Comparison of ENCODE assay signal across 10 cellular contexts in genomic region chr15:92930776-92931175, GRCh38. TPM values are rescaled to one million over a fixed set of nuclear protein-coding genes. Genes with fewer than 3 reads are reported as not detected.
DNase-seq lines count a peak whose midpoint lies in the region; ATAC-seq, FAIRE-seq and TF ChIP-seq lines count a peak whose summit lies in the region.
"Had no signal": no experiment of that assay in that cellular context is flagged by ENCODE, and none has a peak within 500 bp of the region (broad histone marks: within the 10 kb centered on the region; RNA-seq: fewer than 3 reads in every experiment).

No MANE protein-coding gene starts in this region.

- CTCF ChIA-PET in HepG2 (lab: Yijun Ruan, JAX; ENCODE audit: low intra/inter-chr PET ratio, low total read pairs) (no interaction called here), HEK293T (lab: Yijun Ruan, JAX) (no interaction called here)

- no peak overlapping the region for H3K4me2 ChIP-seq in GM23338
- no peak overlapping the region for H3K4me2 ChIP-seq in HepG2 (ENCODE audit: low read depth, low read length)

- H3K36me3 Mint-ChIP-seq in GM23338 (ENCODE audit: low read depth), result peaks cover 91% of the 10 kb centered on the region

- H3K4me1 ChIP-seq in GM23338 (ENCODE audit: insufficient read depth) (no peaks in the 10 kb centered on the region), HepG2 (ENCODE audit: insufficient read depth, low read length) (peaks cover 53% of the 10 kb centered on the region), testis (peaks cover 7% of the 10 kb centered on the region)

- TF ChIP-seq EP300 in HepG2 (IDR thresholded peaks at IDR 0.05; ENCODE audit: low read depth in 2 of 2, low read length in 2 of 2) (no peak), HepG2 (CRISPR knock-in tag; IDR thresholded peaks at IDR 0.05; ENCODE audit: borderline replicate concordance) (no peak)

- TF ChIP-seq CTCF in 22Rv1 (IDR thresholded peaks at IDR 0.05), result no peak
- TF ChIP-seq CTCF in GM23338 (conservative IDR thresholded peaks at IDR 0.05; ENCODE audit: low read depth in 2 of 2), result no peak
- no peak for TF ChIP-seq CTCF in astrocyte of the cerebellum (IDR thresholded peaks at IDR 0.05; ENCODE audit: low read depth, low read length, missing control alignments)
- TF ChIP-seq CTCF in HepG2 (CRISPR knock-in tag; IDR thresholded peaks at IDR 0.05), result no peak
- TF ChIP-seq CTCF in testis (IDR thresholded peaks at IDR 0.05), result no peak

- ATAC-seq in GM23338 (no peak), HepG2 (peak; percentile 24; the same call in 2 of the 3 replicates), HG03095 (IDR thresholded peaks at IDR 0.05; ENCODE audit: unreplicated experiment) (no peak)

- H3K4me3 Mint-ChIP-seq in GM23338, result no peak overlapping the region

- TF ChIP-seq POLR2A in HepG2 (IDR thresholded peaks at IDR 0.05; ENCODE audit: insufficient read depth in 1 of 2, low read depth in 2 of 2, low read length in 2 of 2) (no peak), testis (IDR thresholded peaks at IDR 0.05) (no peak)

- H3K36me3 ChIP-seq in GM23338 (ENCODE audit: insufficient read depth) (peaks cover 63% of the 10 kb centered on the region), HepG2 (replicated peaks in 1 of 2; ENCODE audit: control insufficient read depth in 1 of 2, insufficient read depth in 2 of 2, low read length in 2 of 2) (peaks cover 33 to 83% of the 10 kb centered on the region in 2 experiments), testis (ENCODE audit: low read depth, missing control alignments) (no peaks in the 10 kb centered on the region)

- POLR2A ChIA-PET in HepG2 (lab: Yijun Ruan, JAX), result interaction anchor here (1.1 kb wide), 1 partner anchor 9 kb away, joined by 3 read pairs; no protein-coding TSS in a partner anchor
- POLR2A ChIA-PET in HEK293T (lab: Yijun Ruan, JAX), result no interaction called here

- peaks cover 67% of the 10 kb centered on the region for H3K79me2 ChIP-seq in GM23338 (replicated peaks; ENCODE audit: insufficient read depth)
- H3K79me2 ChIP-seq in HepG2 (ENCODE audit: insufficient read depth, low read length), result peaks cover 66% of the 10 kb centered on the region

- H3K27ac ChIP-seq in 22Rv1 (peak overlapping the region; percentile 7; the same call in 1 of the 2 replicates), GM23338 (ENCODE audit: low read depth) (peak overlapping the region; percentile 63), HepG2 (ENCODE audit: extremely low read length, insufficient read depth, low read length) (peak overlapping the region; percentile 34), testis (no peak overlapping the region)

- H3K9me3 ChIP-seq in HepG2 (ENCODE audit: low read length), result no peaks in the 10 kb centered on the region
- no peaks in the 10 kb centered on the region for H3K9me3 ChIP-seq in testis

- no peaks in the 10 kb centered on the region for H3K9me3 Mint-ChIP-seq in GM23338

- WGBS in HepG2 (ENCODE audit: low lambda C conversion rate), result 54% methylated on average over 1 of the region's 1 CpG
- WGBS in testis, 2 donors, result 14 to 32% methylated on average over 1 of the region's 1 CpG

- H3K9ac ChIP-seq in HepG2 (ENCODE audit: insufficient read depth, low read depth, low read length), result no peak overlapping the region

- no peak overlapping the region for H3K4me3 ChIP-seq in GM23338
- no peak overlapping the region for H3K4me3 ChIP-seq in astrocyte of the cerebellum (ENCODE audit: low read depth, low read length)
- H3K4me3 ChIP-seq in HepG2 (replicated peaks in 1 of 3; ENCODE audit: insufficient read depth in 1 of 3, low read depth in 2 of 3, low read length in 3 of 3), result no peak overlapping the region
- H3K4me3 ChIP-seq in testis, result no peak overlapping the region

- H2AFZ ChIP-seq in GM23338 (no peak overlapping the region), HepG2 (ENCODE audit: low read length) (no peak overlapping the region)

- no TSS peak for BruUV-seq in HepG2 (replicated peaks; lab: Mats Ljungman, UMichigan)

- no peak for FAIRE-seq in HepG2 (lab: Jason Lieb, UNC)

- H3K27me3 Mint-ChIP-seq in GM23338 (ENCODE audit: insufficient read depth, low read depth, poor library complexity), result peaks cover 3% of the 10 kb centered on the region

- in situ Hi-C loops in astrocyte of the cerebellum (cut with HindIII; ENCODE audit: low sequenced_read_pairs), result no loop called here
- in situ Hi-C loops in HepG2 (cut with HindIII; ENCODE audit: extremely low pct_ligation_motif_present, low pct_unique_long_range_greater_than_20kb), result no loop called here

- H3K9me2 ChIP-seq in GM23338 (ENCODE audit: insufficient read depth), result no peaks in the 10 kb centered on the region

- H3K4me1 Mint-ChIP-seq in GM23338, result no peaks in the 10 kb centered on the region

- H4K20me1 ChIP-seq in GM23338 (replicated peaks; ENCODE audit: insufficient read depth) (peaks cover 7% of the 10 kb centered on the region; the same call in 1 of the 2 replicates), HepG2 (ENCODE audit: insufficient read depth, low read length) (no peaks in the 10 kb centered on the region)

- intact Hi-C loops in HepG2 (cut with micrococcal nuclease; ENCODE audit: unreplicated experiment) (no loop called here), testis (cut with DNase I; ENCODE audit: low total_unique reads) (no loop called here)

- no peaks in the 10 kb centered on the region for H3F3A ChIP-seq in GM23338 (replicated peaks; ENCODE audit: low read depth)

- TF ChIP-seq RAD21 in HepG2 (CRISPR knock-in tag; IDR thresholded peaks at IDR 0.05), result no peak

- peak overlapping the region; percentile 85 for H3K27ac Mint-ChIP-seq in GM23338

- DNase-seq in GM23338 (ENCODE audit: low spot score), result no peak
- peak; percentile 68 for DNase-seq in astrocyte of the cerebellum (ENCODE audit: low read depth)
- DNase-seq in HepG2 (ENCODE audit: low spot score), result no peak
- no peak for DNase-seq in testis
- no peak for DNase-seq in COLO668 (lab: John Stamatoyannopoulos, UW; ENCODE audit: unreplicated experiment)
- no peak for DNase-seq in HEK293T (ENCODE audit: extremely low spot score)
- DNase-seq: cerebellar nuclear complex, substantia nigra had no signal

- H3K27me3 ChIP-seq in GM23338 (ENCODE audit: insufficient read depth), result no peaks in the 10 kb centered on the region
- H3K27me3 ChIP-seq in HepG2 (ENCODE audit: control insufficient read depth in 1 of 2, insufficient read depth in 2 of 2, low read length in 2 of 2), result no peaks in the 10 kb centered on the region
- H3K27me3 ChIP-seq in testis, result no peaks in the 10 kb centered on the region

TF ChIP-seq in HepG2, 621 proteins besides CTCF, POLR2A, EP300 and RAD21:
- no peak for TF ChIP-seq PRMT3 (CRISPR knock-in tag; IDR thresholded peaks at IDR 0.05; ENCODE audit: borderline replicate concordance, low read depth)
- TF ChIP-seq RBM22 (optimal IDR thresholded peaks at IDR 0.05; ENCODE audit: low read length), result peak; percentile 24

TF ChIP-seq in HEK293T, 16 proteins besides CTCF, POLR2A, EP300 and RAD21:
- TF ChIP-seq L3MBTL2 (conservative IDR thresholded peaks at IDR 0.05), result no peak

RNA-seq across cellular contexts. Expression of gene CHD2, which starts 30.7 kb away (rescaled TPM):
- total RNA-seq in GM23338 (2014; rRNA removed; shearing (Covaris generic)), result 108 and 119 TPM in 2 replicates
- polyA plus RNA-seq in GM23338 (2016; fragmentation: Nextera tagmentation; extraction: Ambion mirVana) (112 and 130 TPM in 2 replicates), HepG2 (2011; rRNA removed) (54.0 and 71.7 TPM in 2 replicates), testis (ENCODE audit: insufficient read depth, low read depth, low replicate concordance) (64.5 TPM)
- total RNA-seq in HepG2 (2016; rRNA removed; fragmentation: Illumina TruSeq; extraction: Trizol) (47.3 and 54.1 TPM in 2 replicates), testis (100 to 1,000 TPM; 113 to 129 TPM)
- 130 and 158 TPM in 2 replicates for total RNA-seq in HepG2 (2016; cell fraction: cytosol; rRNA removed; fragmentation: Illumina TruSeq; extraction: Trizol; ENCODE audit: low read depth)
- total RNA-seq in HepG2 (2016; cell fraction: insoluble cytoplasmic fraction; rRNA removed; fragmentation: Illumina TruSeq; extraction: Trizol), result 50.1 and 51.1 TPM in 2 replicates
- 43.6 and 53.4 TPM in 2 replicates for total RNA-seq in HepG2 (2016; cell fraction: membrane; rRNA removed; fragmentation: Illumina TruSeq; extraction: Trizol)
- total RNA-seq in HepG2 (2016; cell fraction: nucleus; rRNA removed; fragmentation: Illumina TruSeq; extraction: Trizol), result 176 and 185 TPM in 2 replicates
- polyA plus RNA-seq in HepG2 (2011; cell fraction: cytosol; rRNA removed), result 36.6 and 46.4 TPM in 2 replicates
- polyA plus RNA-seq in HepG2 (2011; cell fraction: nucleus; rRNA removed), result 160 and 205 TPM in 2 replicates
- 51.4 and 60.1 TPM in 2 replicates for polyA plus RNA-seq in HepG2 (2012)
- polyA plus RNA-seq in HepG2 (2016; cell fraction: cytosol; fragmentation: Illumina TruSeq; extraction: Trizol; ENCODE audit: low read depth), result 2.6 and 2.7 TPM in 2 replicates
- polyA plus RNA-seq in HepG2 (2016; cell fraction: insoluble cytoplasmic fraction; fragmentation: Illumina TruSeq; extraction: Trizol; ENCODE audit: low read depth), result 33.4 and 39.2 TPM in 2 replicates
- 5.7 and 7.2 TPM in 2 replicates for polyA plus RNA-seq in HepG2 (2016; cell fraction: membrane; fragmentation: Illumina TruSeq; extraction: Trizol; ENCODE audit: low read depth)
- polyA plus RNA-seq in HepG2 (2016; cell fraction: nucleus; fragmentation: Illumina TruSeq; extraction: Trizol; ENCODE audit: insufficient read depth, low read depth), result 104 and 120 TPM in 2 replicates
- 70.2 and 75.7 TPM in 2 replicates for polyA minus RNA-seq in HepG2 (2011; rRNA and poly(A)+ RNA removed; ENCODE audit: low replicate concordance)
- polyA minus RNA-seq in HepG2 (2011; cell fraction: cytosol; rRNA and poly(A)+ RNA removed), result 53.5 and 70.4 TPM in 2 replicates
- polyA minus RNA-seq in HepG2 (2011; cell fraction: nucleus; rRNA and poly(A)+ RNA removed), result 605 and 632 TPM in 2 replicates

Comparison
In these comparisons a context has a peak if more than half of its experiments do, and no peak if none do; other contexts are left out.
1. H3K27ac ChIP-seq: peak in 22Rv1 (single experiment), GM23338 (single experiment) and HepG2 (single experiment); none in testis (0 of 2).